In genomic region chr11:125078016-125078415, GRCh38 we compare ENCODE assay signal across 27 cellular contexts.
"Had no signal": no experiment of that assay in that cellular context is flagged by ENCODE, and none has a peak within 500 bp of the region (broad histone marks: within the 10 kb centered on the region; RNA-seq: fewer than 3 reads in every experiment).

No MANE protein-coding gene starts in this region.

- DNase-seq: activated CD4-positive, alpha-beta memory T cell treated with anti-CD3 and anti-CD28 coated beads, Interleukin-2, amount 10 ng/mL, durations not matched to agents 7 days and 5 days; activated CD4-positive, alpha-beta T cell treated with anti-CD3 and anti-CD28 coated beads for 48 hours; activated CD8-positive, alpha-beta memory T cell treated with anti-CD3 and anti-CD28 coated beads for 24 hours; activated CD8-positive, alpha-beta memory T cell treated with anti-CD3 and anti-CD28 coated beads, Interleukin-2, amount 10 ng/mL, durations not matched to agents 7 days and 5 days; activated CD8-positive, alpha-beta memory T cell treated with anti-CD3 and anti-CD28 coated beads, Interleukin-2, amount 50 U/mL, for 48 hours; activated effector memory CD4-positive, alpha-beta T cell treated with Interleukin-2 at 50 U/mL for 16 hours; activated naive CD4-positive, alpha-beta T cell treated with anti-CD3 and anti-CD28 coated beads, Interleukin-2, amount 10 ng/mL, durations not matched to agents 7 days and 5 days; activated naive CD8-positive, alpha-beta T cell treated with anti-CD3 and anti-CD28 coated beads, Interleukin-2, amount 50 U/mL, for 24 hours; activated T-cell treated with anti-CD3 and anti-CD28 coated beads, Interleukin-2, amount 50 U/mL, for 48 hours; anterior cingulate cortex; caudate nucleus; cerebellar nuclear complex; Karpas-422; NCI-H1048; NCI-H1105 treated with DMSO at 0.1 percent for 48 hours; NCI-H1436; NCI-H1694 treated with DMSO at 0.1 percent for 48 hours; NCI-H2029; NCI-H345; NCI-H524 treated with DMSO at 0.1 percent for 48 hours; Peyer's patch; RPMI8226; SHP77 treated with DMSO at 0.1 percent for 48 hours; SK-N-SH had no signal

- H3K9ac ChIP-seq: SK-N-SH had no signal

- H3K4me3 ChIP-seq: Peyer's patch, SJSA1 had no signal

- H3K9me3 ChIP-seq: Peyer's patch, SJSA1, SK-N-SH had no signal

- H3K27me3 ChIP-seq: Peyer's patch, SJSA1 had no signal

- H3K27ac ChIP-seq: Peyer's patch, SJSA1 had no signal

- ATAC-seq: activated CD4-positive, CD25-positive, alpha-beta regulatory T cell treated with anti-CD3 and anti-CD28 coated beads, Interleukin-2, amount 50 U/mL, for 24 hours; activated CD8-positive, alpha-beta memory T cell treated with anti-CD3 and anti-CD28 coated beads, Interleukin-2, amount 10 ng/mL, durations not matched to agents 7 days and 5 days; activated naive CD8-positive, alpha-beta T cell treated with anti-CD3 and anti-CD28 coated beads, Interleukin-2, amount 50 U/mL, for 24 hours; WTC11 had no signal

- H3K4me2 ChIP-seq: SK-N-SH had no signal

- H3K36me3 ChIP-seq: Peyer's patch, SJSA1 had no signal
